Comparison of ENCODE assay signal across 26 cellular contexts in the genomic region with DNA sequence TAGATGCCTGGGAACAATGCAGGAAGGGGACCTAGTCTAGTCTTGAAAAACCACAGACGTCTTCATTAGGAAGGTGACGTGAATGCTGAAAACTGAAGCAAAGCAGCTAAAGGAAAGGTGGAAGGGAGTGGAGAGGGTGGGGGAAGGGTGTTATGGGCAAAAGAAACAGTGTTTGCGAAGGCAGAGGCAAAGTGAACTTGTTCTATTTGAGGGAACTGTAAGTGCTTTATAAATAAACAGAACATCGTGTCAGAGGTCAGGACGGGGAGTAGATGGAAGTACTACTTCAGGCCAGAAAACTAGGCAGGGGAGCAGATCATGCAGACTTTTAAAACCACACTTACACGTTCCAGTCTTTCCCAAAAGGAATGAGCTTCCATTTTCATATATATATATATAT. TPM values are rescaled to one million over a fixed set of nuclear protein-coding genes. Genes with fewer than 3 reads are reported as not detected.
A peak's percentile ranks its signal among the peaks of the same experiment; 100 is the strongest.
DNase-seq lines count a peak whose midpoint lies in the region; ATAC-seq and TF ChIP-seq lines count a peak whose summit lies in the region.
"Had no signal": no experiment of that assay in that cellular context is flagged by ENCODE, and none has a peak within 500 bp of the region (broad histone marks: within the 10 kb centered on the region; RNA-seq: fewer than 3 reads in every experiment).

No MANE protein-coding gene starts in this region.

- no peak overlapping the region for H2AFZ ChIP-seq in neural progenitor cell (replicated peaks)

- no peak overlapping the region for H3K4me2 ChIP-seq in neural progenitor cell

- H3K27ac Mint-ChIP-seq in endodermal cell (peak overlapping the region; percentile 8), neural progenitor cell (no peak overlapping the region)
- H3K27ac Mint-ChIP-seq: IgD-negative memory B cell; natural killer cell treated with Interleukin-12 subunit alpha and Interleukin-12 subunit beta and Interleukin-15 and Interleukin-18, amount 100 ng/mL, for 72 hours; progenitor cell of endocrine pancreas; stimulated activated naive CD8-positive, alpha-beta T cell treated with anti-CD3 and anti-CD28 coated beads, Interleukin-15, amount 100 ng/mL, for 72 hours; T-cell had no signal

- H3K27me3 ChIP-seq in endodermal cell (ENCODE audit: control insufficient read depth, insufficient read depth, low read length, poor library complexity, severe bottlenecking) (no peaks in the 10 kb centered on the region), sigmoid colon (no peaks in the 10 kb centered on the region), neural progenitor cell (no peaks in the 10 kb centered on the region)
- H3K27me3 ChIP-seq: body of pancreas, MG63, vagina had no signal

- H3K36me3 Mint-ChIP-seq in endodermal cell (ENCODE audit: low read depth): peaks cover 3% of the 10 kb centered on the region
- H3K36me3 Mint-ChIP-seq in neural progenitor cell: no peaks in the 10 kb centered on the region
- H3K36me3 Mint-ChIP-seq: natural killer cell treated with Interleukin-12 subunit alpha and Interleukin-12 subunit beta and Interleukin-15 and Interleukin-18, amount 100 ng/mL, for 72 hours had no signal

- H3K4me3 ChIP-seq in endodermal cell (ENCODE audit: low read length) (no peak overlapping the region), sigmoid colon (no peak overlapping the region), neural progenitor cell (no peak overlapping the region)
- H3K4me3 ChIP-seq: body of pancreas, MG63, vagina had no signal

- H3K9me3 ChIP-seq in endodermal cell (ENCODE audit: control insufficient read depth, low read length): no peaks in the 10 kb centered on the region
- H3K9me3 ChIP-seq in sigmoid colon: no peaks in the 10 kb centered on the region
- no peaks in the 10 kb centered on the region for H3K9me3 ChIP-seq in neural progenitor cell (ENCODE audit: low read depth)
- H3K9me3 ChIP-seq: body of pancreas, MG63, vagina had no signal

- no peak for TF ChIP-seq POLR2A in sigmoid colon (IDR thresholded peaks at IDR 0.05)

- H3K9ac ChIP-seq in endodermal cell (ENCODE audit: extremely low read depth, low read length, poor library complexity, severe bottlenecking) (no peak overlapping the region), neural progenitor cell (no peak overlapping the region)

- H3K36me3 ChIP-seq in endodermal cell (ENCODE audit: control insufficient read depth, insufficient read depth, low read length) (no peaks in the 10 kb centered on the region), sigmoid colon (no peaks in the 10 kb centered on the region), neural progenitor cell (no peaks in the 10 kb centered on the region)
- H3K36me3 ChIP-seq: MG63, vagina had no signal

- DNase-seq in endodermal cell (no peak), left kidney (ENCODE audit: low read depth, low spot score) (peak; percentile 13), sigmoid colon (peak; percentile 66), neural progenitor cell (ENCODE audit: low spot score) (no peak), midbrain (lab: John Stamatoyannopoulos, UW) (no peak), HuH-7.5 (ENCODE audit: low spot score) (no peak)
- DNase-seq: activated CD4-positive, alpha-beta T cell treated with anti-CD3 and anti-CD28 coated beads, Interleukin-2, amount 50 U/mL, for 1 hour; activated CD8-positive, alpha-beta memory T cell treated with anti-CD3 and anti-CD28 coated beads, Interleukin-2, amount 50 U/mL, for 48 hours; cortex of kidney; EL; hypothalamus; MG63; NCI-H1436; NCI-H774; SIG-M5; stimulated activated CD4-positive, alpha-beta T cell treated with anti-CD3 and anti-CD28 coated beads, Interleukin-4, amount 100 ng/mL, for 4 hours; stimulated activated naive CD8-positive, alpha-beta T cell treated with anti-CD3 and anti-CD28 coated beads, Interleukin-15, amount 100 ng/mL, for 72 hours; T-cell had no signal

- no peaks in the 10 kb centered on the region for H3K27me3 Mint-ChIP-seq in endodermal cell (ENCODE audit: insufficient read depth)
- H3K27me3 Mint-ChIP-seq in neural progenitor cell (ENCODE audit: insufficient read depth, low read depth): no peaks in the 10 kb centered on the region
- H3K27me3 Mint-ChIP-seq: IgD-negative memory B cell; progenitor cell of endocrine pancreas; stimulated activated naive CD8-positive, alpha-beta T cell treated with anti-CD3 and anti-CD28 coated beads, Interleukin-15, amount 100 ng/mL, for 72 hours; T-cell had no signal

- H3K4me1 ChIP-seq in endodermal cell (ENCODE audit: control insufficient read depth, insufficient read depth, low read length) (no peaks in the 10 kb centered on the region), sigmoid colon (peaks cover 0 to 11% (median 9%) of the 10 kb centered on the region in 4 donors), neural progenitor cell (no peaks in the 10 kb centered on the region)
- H3K4me1 ChIP-seq: body of pancreas had no signal

- H3K4me3 Mint-ChIP-seq in endodermal cell: no peak overlapping the region
- H3K4me3 Mint-ChIP-seq in neural progenitor cell: no peak overlapping the region
- H3K4me3 Mint-ChIP-seq: IgD-negative memory B cell; natural killer cell treated with Interleukin-12 subunit alpha and Interleukin-12 subunit beta and Interleukin-15 and Interleukin-18, amount 100 ng/mL, for 72 hours; stimulated activated naive CD8-positive, alpha-beta T cell treated with anti-CD3 and anti-CD28 coated beads, Interleukin-15, amount 100 ng/mL, for 72 hours; T-cell had no signal

- peak in 3 of 4 donors; percentile 30 to 81 (median 54) for TF ChIP-seq EP300 in sigmoid colon (IDR thresholded peaks at IDR 0.05)

- no peaks in the 10 kb centered on the region for H4K20me1 ChIP-seq in neural progenitor cell (ENCODE audit: low read depth)

- WGBS in endodermal cell (ENCODE audit: insufficient coverage in 1 of 2, insufficient read length in 1 of 2), 2 experiments: 90 to 93% methylated on average over 3 to 5 of the region's 6 CpGs
- WGBS in sigmoid colon, 2 donors: 69 to 75% methylated on average over 6 of the region's 6 CpGs

- H3K79me2 ChIP-seq in neural progenitor cell (ENCODE audit: low read depth): no peaks in the 10 kb centered on the region

- ATAC-seq in HG03571 (IDR thresholded peaks at IDR 0.05; ENCODE audit: unreplicated experiment): no peak
- ATAC-seq: body of pancreas; natural killer cell treated with Interleukin-12 subunit alpha and Interleukin-12 subunit beta and Interleukin-15 and Interleukin-18, amount 100 ng/mL, for 72 hours; stimulated activated naive CD8-positive, alpha-beta T cell treated with anti-CD3 and anti-CD28 coated beads, Interleukin-15, amount 100 ng/mL, for 72 hours; T-cell had no signal

- TF ChIP-seq CTCF in C4-2B (conservative IDR thresholded peaks at IDR 0.05) (no peak), endodermal cell (conservative IDR thresholded peaks at IDR 0.05) (no peak), sigmoid colon (IDR thresholded peaks at IDR 0.05) (no peak), neural progenitor cell (IDR thresholded peaks at IDR 0.05) (no peak)

- H3K27ac ChIP-seq in C4-2B (peak overlapping the region; percentile 80; the same call in 1 of the 2 replicates), endodermal cell (ENCODE audit: low read depth, low read length) (no peak overlapping the region), sigmoid colon (peak overlapping the region; percentile 0 to 60 (median 36)), neural progenitor cell (no peak overlapping the region)
- H3K27ac ChIP-seq: body of pancreas, HL-60, vagina had no signal

- no peaks in the 10 kb centered on the region for H3F3A ChIP-seq in neural progenitor cell (ENCODE audit: low read depth)

- intact Hi-C loops in sigmoid colon (cut with DNase I): no loop called here

- H3K9me3 Mint-ChIP-seq in endodermal cell: no peaks in the 10 kb centered on the region
- H3K9me3 Mint-ChIP-seq in neural progenitor cell: no peaks in the 10 kb centered on the region
- H3K9me3 Mint-ChIP-seq: IgD-negative memory B cell; natural killer cell treated with Interleukin-12 subunit alpha and Interleukin-12 subunit beta and Interleukin-15 and Interleukin-18, amount 100 ng/mL, for 72 hours; stimulated activated naive CD8-positive, alpha-beta T cell treated with anti-CD3 and anti-CD28 coated beads, Interleukin-15, amount 100 ng/mL, for 72 hours; T-cell had no signal

- H3K4me1 Mint-ChIP-seq in endodermal cell: peaks cover 13% of the 10 kb centered on the region
- H3K4me1 Mint-ChIP-seq in neural progenitor cell: peaks cover 3% of the 10 kb centered on the region
- H3K4me1 Mint-ChIP-seq: stimulated activated naive CD8-positive, alpha-beta T cell treated with anti-CD3 and anti-CD28 coated beads, Interleukin-15, amount 100 ng/mL, for 72 hours; T-cell had no signal

RNA-seq across cellular contexts. Expression of gene FASTKD2, which starts 57.8 kb away (rescaled TPM):
- total RNA-seq in endodermal cell (10 to 100 TPM; 31.3 to 31.6 TPM), sigmoid colon (10 to 100 TPM; 27.3 to 35.3 (median 32.0) TPM), neural progenitor cell (ENCODE audit: low replicate concordance) (32.7 and 39.0 TPM in 2 replicates)
- polyA plus RNA-seq in endodermal cell (2013, experiment 1 of 2): 32.7 TPM
- polyA plus RNA-seq in endodermal cell (2013, experiment 2 of 2): 29.8 TPM
- polyA plus RNA-seq in sigmoid colon: 10 to 100 TPM in 1 of 3 donors, 1 to 10 TPM in 2; 6.2 to 16.4 (median 8.4) TPM

RNA-seq across cellular contexts. Expression of gene MDH1B, which starts 58.0 kb away (rescaled TPM):
- total RNA-seq in endodermal cell: 1 to 10 TPM; 1.5 to 2.9 TPM
- polyA plus RNA-seq in endodermal cell (2013, experiment 1 of 2): 1.7 TPM
- 1.4 TPM for polyA plus RNA-seq in endodermal cell (2013, experiment 2 of 2)
- 1 to 10 TPM; 1.3 to 2.2 (median 1.8) TPM for total RNA-seq in sigmoid colon
- under 1 TPM in 1 of 3 donors, not detected in 2; 0.28 TPM for polyA plus RNA-seq in sigmoid colon
- 3.7 and 3.9 TPM in 2 replicates for total RNA-seq in neural progenitor cell (ENCODE audit: low replicate concordance)
- polyA plus RNA-seq: IgD-negative memory B cell had no signal

Comparison
In these comparisons a context has a peak if more than half of its experiments do, and no peak if none do; other contexts are left out.
1. H3K27ac ChIP-seq: peak in C4-2B (single experiment) and sigmoid colon (4 of 4); none in endodermal cell (single experiment) and neural progenitor cell (single experiment).
2. DNase-seq: peak in left kidney (single experiment) and sigmoid colon (single experiment); none in endodermal cell (single experiment), neural progenitor cell (single experiment), midbrain (single experiment) and HuH-7.5 (single experiment).